In genomic region chr11:96332236-96332761, GRCh38 we compare ENCODE assay signal across 1 cellular context.
TF ChIP-seq lines count a peak whose summit lies in the region.

No MANE protein-coding gene starts in this region.

TF ChIP-seq in HepG2, 621 proteins besides CTCF, POLR2A, EP300 and RAD21 (continued from another document and continues in another):
- peak; percentile 35; the same call in 1 of the 2 replicates for TF ChIP-seq ZBTB33 (CRISPR knock-in tag; IDR thresholded peaks at IDR 0.05)
- TF ChIP-seq ASH2L (IDR thresholded peaks at IDR 0.05; ENCODE audit: insufficient read length, low read depth, low read length) = peak; percentile 39
- TF ChIP-seq MIXL1 (CRISPR knock-in tag; IDR thresholded peaks at IDR 0.05) = peak; percentile 68
- TF ChIP-seq, protein P1, sequence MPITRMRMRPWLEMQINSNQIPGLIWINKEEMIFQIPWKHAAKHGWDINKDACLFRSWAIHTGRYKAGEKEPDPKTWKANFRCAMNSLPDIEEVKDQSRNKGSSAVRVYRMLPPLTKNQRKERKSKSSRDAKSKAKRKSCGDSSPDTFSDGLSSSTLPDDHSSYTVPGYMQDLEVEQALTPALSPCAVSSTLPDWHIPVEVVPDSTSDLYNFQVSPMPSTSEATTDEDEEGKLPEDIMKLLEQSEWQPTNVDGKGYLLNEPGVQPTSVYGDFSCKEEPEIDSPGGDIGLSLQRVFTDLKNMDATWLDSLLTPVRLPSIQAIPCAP (CRISPR knock-in tag; IDR thresholded peaks at IDR 0.05; ENCODE audit: low read depth) = no peak
- TF ChIP-seq ZBTB43 (CRISPR knock-in tag; conservative IDR thresholded peaks at IDR 0.05) = peak; percentile 62; the same call in 1 of the 2 replicates
- peak; percentile 49; the same call in 1 of the 2 replicates for TF ChIP-seq POGZ (CRISPR knock-in tag; IDR thresholded peaks at IDR 0.05)
- no peak for TF ChIP-seq RFXANK (CRISPR knock-in tag; IDR thresholded peaks at IDR 0.05)
- TF ChIP-seq, protein P2, sequence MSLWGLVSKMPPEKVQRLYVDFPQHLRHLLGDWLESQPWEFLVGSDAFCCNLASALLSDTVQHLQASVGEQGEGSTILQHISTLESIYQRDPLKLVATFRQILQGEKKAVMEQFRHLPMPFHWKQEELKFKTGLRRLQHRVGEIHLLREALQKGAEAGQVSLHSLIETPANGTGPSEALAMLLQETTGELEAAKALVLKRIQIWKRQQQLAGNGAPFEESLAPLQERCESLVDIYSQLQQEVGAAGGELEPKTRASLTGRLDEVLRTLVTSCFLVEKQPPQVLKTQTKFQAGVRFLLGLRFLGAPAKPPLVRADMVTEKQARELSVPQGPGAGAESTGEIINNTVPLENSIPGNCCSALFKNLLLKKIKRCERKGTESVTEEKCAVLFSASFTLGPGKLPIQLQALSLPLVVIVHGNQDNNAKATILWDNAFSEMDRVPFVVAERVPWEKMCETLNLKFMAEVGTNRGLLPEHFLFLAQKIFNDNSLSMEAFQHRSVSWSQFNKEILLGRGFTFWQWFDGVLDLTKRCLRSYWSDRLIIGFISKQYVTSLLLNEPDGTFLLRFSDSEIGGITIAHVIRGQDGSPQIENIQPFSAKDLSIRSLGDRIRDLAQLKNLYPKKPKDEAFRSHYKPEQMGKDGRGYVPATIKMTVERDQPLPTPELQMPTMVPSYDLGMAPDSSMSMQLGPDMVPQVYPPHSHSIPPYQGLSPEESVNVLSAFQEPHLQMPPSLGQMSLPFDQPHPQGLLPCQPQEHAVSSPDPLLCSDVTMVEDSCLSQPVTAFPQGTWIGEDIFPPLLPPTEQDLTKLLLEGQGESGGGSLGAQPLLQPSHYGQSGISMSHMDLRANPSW (CRISPR knock-in tag; IDR thresholded peaks at IDR 0.05; ENCODE audit: borderline replicate concordance) = 0 out of 2 replicates have a peak, but pooled peaks have one; percentile 50
- TF ChIP-seq TFAP4 (IDR thresholded peaks at IDR 0.05; ENCODE audit: borderline replicate concordance, low read depth) = peak; percentile 15; the same call in 1 of the 2 replicates
- TF ChIP-seq ZMYM4 (CRISPR knock-in tag; IDR thresholded peaks at IDR 0.05) = peak; percentile 33; the same call in 1 of the 2 replicates
- TF ChIP-seq TBX2 (CRISPR knock-in tag; IDR thresholded peaks at IDR 0.05; ENCODE audit: borderline replicate concordance) = peak; percentile 98
- TF ChIP-seq KDM6A (CRISPR knock-in tag; IDR thresholded peaks at IDR 0.05; ENCODE audit: low read depth) = peak; percentile 82
- TF ChIP-seq ZNF646 (CRISPR knock-in tag; IDR thresholded peaks at IDR 0.05) = peak; percentile 67; the same call in 1 of the 2 replicates
- TF ChIP-seq MED1 (CRISPR knock-in tag; IDR thresholded peaks at IDR 0.05) = peak; percentile 85
- TF ChIP-seq SOX13 (IDR thresholded peaks at IDR 0.05) = no peak
- TF ChIP-seq SOX13 (CRISPR knock-in tag; conservative IDR thresholded peaks at IDR 0.05 in 1 of 2, IDR thresholded peaks at IDR 0.05 in 1 of 2) = peak in 1 of 2 experiments; percentile 83; a peak in 2 of 4 replicates
- no peak for TF ChIP-seq GABPA (IDR thresholded peaks at IDR 0.05; ENCODE audit: low read depth, low read length)
- peak; percentile 51 for TF ChIP-seq GABPA (CRISPR knock-in tag; IDR thresholded peaks at IDR 0.05; ENCODE audit: low read depth)
- TF ChIP-seq FOXP4 (CRISPR knock-in tag; IDR thresholded peaks at IDR 0.05) = peak; percentile 94
- TF ChIP-seq PTBP1 (IDR thresholded peaks at IDR 0.05; ENCODE audit: low read depth, low read length, poor library complexity, severe bottlenecking) = no peak
- TF ChIP-seq, protein P3, sequence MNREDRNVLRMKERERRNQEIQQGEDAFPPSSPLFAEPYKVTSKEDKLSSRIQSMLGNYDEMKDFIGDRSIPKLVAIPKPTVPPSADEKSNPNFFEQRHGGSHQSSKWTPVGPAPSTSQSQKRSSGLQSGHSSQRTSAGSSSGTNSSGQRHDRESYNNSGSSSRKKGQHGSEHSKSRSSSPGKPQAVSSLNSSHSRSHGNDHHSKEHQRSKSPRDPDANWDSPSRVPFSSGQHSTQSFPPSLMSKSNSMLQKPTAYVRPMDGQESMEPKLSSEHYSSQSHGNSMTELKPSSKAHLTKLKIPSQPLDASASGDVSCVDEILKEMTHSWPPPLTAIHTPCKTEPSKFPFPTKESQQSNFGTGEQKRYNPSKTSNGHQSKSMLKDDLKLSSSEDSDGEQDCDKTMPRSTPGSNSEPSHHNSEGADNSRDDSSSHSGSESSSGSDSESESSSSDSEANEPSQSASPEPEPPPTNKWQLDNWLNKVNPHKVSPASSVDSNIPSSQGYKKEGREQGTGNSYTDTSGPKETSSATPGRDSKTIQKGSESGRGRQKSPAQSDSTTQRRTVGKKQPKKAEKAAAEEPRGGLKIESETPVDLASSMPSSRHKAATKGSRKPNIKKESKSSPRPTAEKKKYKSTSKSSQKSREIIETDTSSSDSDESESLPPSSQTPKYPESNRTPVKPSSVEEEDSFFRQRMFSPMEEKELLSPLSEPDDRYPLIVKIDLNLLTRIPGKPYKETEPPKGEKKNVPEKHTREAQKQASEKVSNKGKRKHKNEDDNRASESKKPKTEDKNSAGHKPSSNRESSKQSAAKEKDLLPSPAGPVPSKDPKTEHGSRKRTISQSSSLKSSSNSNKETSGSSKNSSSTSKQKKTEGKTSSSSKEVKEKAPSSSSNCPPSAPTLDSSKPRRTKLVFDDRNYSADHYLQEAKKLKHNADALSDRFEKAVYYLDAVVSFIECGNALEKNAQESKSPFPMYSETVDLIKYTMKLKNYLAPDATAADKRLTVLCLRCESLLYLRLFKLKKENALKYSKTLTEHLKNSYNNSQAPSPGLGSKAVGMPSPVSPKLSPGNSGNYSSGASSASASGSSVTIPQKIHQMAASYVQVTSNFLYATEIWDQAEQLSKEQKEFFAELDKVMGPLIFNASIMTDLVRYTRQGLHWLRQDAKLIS (CRISPR knock-in tag; IDR thresholded peaks at IDR 0.05) = 0 out of 2 replicates have a peak, but pooled peaks have one; percentile 36
- no peak for TF ChIP-seq ADNP (CRISPR knock-in tag; IDR thresholded peaks at IDR 0.05)
- TF ChIP-seq ZNF556 (CRISPR knock-in tag; IDR thresholded peaks at IDR 0.05; ENCODE audit: borderline replicate concordance) = peak; percentile 62; the same call in 1 of the 2 replicates
- TF ChIP-seq MIER3 (CRISPR knock-in tag; IDR thresholded peaks at IDR 0.05; ENCODE audit: borderline replicate concordance) = peak; percentile 62; the same call in 1 of the 2 replicates
- no peak for TF ChIP-seq BRCA1 (CRISPR knock-in tag; IDR thresholded peaks at IDR 0.05)
- 0 out of 2 replicates have a peak, but pooled peaks have one; percentile 42 for TF ChIP-seq ZNF3 (CRISPR knock-in tag; IDR thresholded peaks at IDR 0.05)
- no peak for TF ChIP-seq ZNF382 (CRISPR knock-in tag; IDR thresholded peaks at IDR 0.05; ENCODE audit: borderline replicate concordance)
- TF ChIP-seq FOXA1 (IDR thresholded peaks at IDR 0.05) = peak; percentile 38; the same call in 1 of the 2 replicates
- peak; percentile 90 for TF ChIP-seq FOXA1 (CRISPR knock-in tag; IDR thresholded peaks at IDR 0.05)
- peak; percentile 77 for TF ChIP-seq SAP130 (CRISPR knock-in tag; IDR thresholded peaks at IDR 0.05; ENCODE audit: low read depth)
- peak; percentile 78; the same call in 1 of the 2 replicates for TF ChIP-seq HNF4G (IDR thresholded peaks at IDR 0.05; ENCODE audit: borderline replicate concordance, low read depth, low read length)
- TF ChIP-seq HNF4G (CRISPR knock-in tag; IDR thresholded peaks at IDR 0.05; ENCODE audit: borderline replicate concordance, low read depth) = peak; percentile 61; the same call in 1 of the 2 replicates
- TF ChIP-seq KLF9 (CRISPR knock-in tag; IDR thresholded peaks at IDR 0.05; ENCODE audit: low read depth) = no peak
- no peak for TF ChIP-seq CREB1 (IDR thresholded peaks at IDR 0.05)
- peak; percentile 43; the same call in 1 of the 2 replicates for TF ChIP-seq CREB1 (CRISPR knock-in tag; IDR thresholded peaks at IDR 0.05)
- TF ChIP-seq ZNF792 (CRISPR knock-in tag; IDR thresholded peaks at IDR 0.05) = peak; percentile 68
